ENCODE assay signal across 8 cellular contexts in the genomic region with DNA sequence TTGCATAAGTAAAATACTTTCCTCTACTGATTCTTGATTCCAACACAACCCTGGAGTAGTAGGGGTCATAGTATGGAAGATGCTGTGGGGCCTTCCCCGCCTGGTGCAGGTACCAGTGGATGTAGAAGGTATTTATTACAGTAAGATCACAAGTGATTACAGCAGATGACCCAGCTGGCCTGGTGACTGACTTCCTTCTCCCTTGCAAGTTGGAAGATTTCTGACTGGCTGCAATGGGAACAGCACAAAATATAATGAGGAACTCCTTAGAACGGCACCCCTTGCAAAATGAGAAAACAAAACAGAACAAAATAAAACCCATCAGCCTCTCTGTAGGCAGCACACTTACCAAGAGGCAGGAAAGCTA.
DNase-seq lines count a peak whose midpoint lies in the region; ATAC-seq and TF ChIP-seq lines count a peak whose summit lies in the region.

No MANE protein-coding gene starts in this region.

- H3K27ac Mint-ChIP-seq in IgD-negative memory B cell: peak overlapping the region in 2 of 3 donors; percentile 74 to 88
- H3K27ac Mint-ChIP-seq in central memory CD8-positive, alpha-beta T cell (ENCODE audit: low read depth): peak overlapping the region; percentile 89

- H4K20me1 ChIP-seq in DOHH2 (ENCODE audit: control insufficient read depth, insufficient read depth, low read depth, low read length) (no peaks in the 10 kb centered on the region), osteoblast (ENCODE audit: insufficient read depth, low read length) (no peaks in the 10 kb centered on the region)

- H3K36me3 ChIP-seq in DOHH2 (ENCODE audit: control insufficient read depth, low read length) (no peaks in the 10 kb centered on the region), osteoblast (ENCODE audit: insufficient read depth, low read length) (no peaks in the 10 kb centered on the region)

- TF ChIP-seq CTCF in DOHH2 (IDR thresholded peaks at IDR 0.05; ENCODE audit: low read depth, low read length, poor library complexity, severe bottlenecking): no peak
- no peak for TF ChIP-seq CTCF in osteoblast (IDR thresholded peaks at IDR 0.05; ENCODE audit: extremely low read depth, low read depth, low read length)

- H3K4me3 ChIP-seq in DOHH2 (ENCODE audit: low read length): no peak overlapping the region; the same call in 1 of the 2 replicates
- no peak overlapping the region for H3K4me3 ChIP-seq in osteoblast (ENCODE audit: insufficient read depth, low read length)

- H3K79me2 ChIP-seq in DOHH2 (ENCODE audit: control insufficient read depth, low read length) (no peaks in the 10 kb centered on the region), osteoblast (ENCODE audit: insufficient read depth, low read length) (no peaks in the 10 kb centered on the region)

- H3K27me3 Mint-ChIP-seq in IgD-negative memory B cell: no peaks in the 10 kb centered on the region
- H3K27me3 Mint-ChIP-seq in central memory CD8-positive, alpha-beta T cell: no peaks in the 10 kb centered on the region

- peak overlapping the region; percentile 15 for H3K4me2 ChIP-seq in DOHH2 (ENCODE audit: low read length)
- H3K4me2 ChIP-seq in osteoblast (ENCODE audit: insufficient read depth, low read length): no peak overlapping the region

- DNase-seq in central memory CD8-positive, alpha-beta T cell (ENCODE audit: low spot score in 2 of 2): no peak
- DNase-seq in osteoblast (ENCODE audit: insufficient read length, low spot score, missing footprints) (no peak), islet precursor cell (no peak), A172 (ENCODE audit: low spot score) (no peak)

- H3K27ac ChIP-seq in DOHH2 (ENCODE audit: low read depth, low read length) (no peak overlapping the region), osteoblast (ENCODE audit: low read depth, low read length) (no peak overlapping the region)

- H3K9me2 ChIP-seq in DOHH2 (replicated peaks; ENCODE audit: control insufficient read depth, low read length): no peaks in the 10 kb centered on the region

- H3F3A ChIP-seq in DOHH2 (ENCODE audit: control insufficient read depth, insufficient read depth): no peaks in the 10 kb centered on the region

- H3K36me3 Mint-ChIP-seq in IgD-negative memory B cell: no peaks in the 10 kb centered on the region
- H3K36me3 Mint-ChIP-seq in central memory CD8-positive, alpha-beta T cell (ENCODE audit: insufficient read depth): peaks cover 17% of the 10 kb centered on the region

- H3K4me1 Mint-ChIP-seq in IgD-negative memory B cell: peaks cover 6 to 15% (median 11%) of the 10 kb centered on the region in 3 donors
- peaks cover 67% of the 10 kb centered on the region for H3K4me1 Mint-ChIP-seq in central memory CD8-positive, alpha-beta T cell

- peak overlapping the region in 1 of 4 donors; percentile 58 for H3K4me3 Mint-ChIP-seq in IgD-negative memory B cell
- peak overlapping the region; percentile 84 for H3K4me3 Mint-ChIP-seq in central memory CD8-positive, alpha-beta T cell

- H3K4me1 ChIP-seq in DOHH2 (ENCODE audit: control insufficient read depth, low read length) (peaks cover 12% of the 10 kb centered on the region), osteoblast (ENCODE audit: insufficient read depth, low read length) (no peaks in the 10 kb centered on the region)

- no peaks in the 10 kb centered on the region for H3K9me3 Mint-ChIP-seq in IgD-negative memory B cell
- H3K9me3 Mint-ChIP-seq in central memory CD8-positive, alpha-beta T cell: no peaks in the 10 kb centered on the region

- H3K9me3 ChIP-seq in DOHH2 (ENCODE audit: control insufficient read depth, insufficient read depth, low read length): no peaks in the 10 kb centered on the region
- H3K9me3 ChIP-seq in osteoblast (ENCODE audit: low read depth, low read length): no peaks in the 10 kb centered on the region

- H3K27me3 ChIP-seq in DOHH2 (ENCODE audit: control insufficient read depth, low read length) (no peaks in the 10 kb centered on the region), osteoblast (ENCODE audit: insufficient read depth, low read length) (no peaks in the 10 kb centered on the region)

- H2AFZ ChIP-seq in osteoblast (ENCODE audit: low read length): peak overlapping the region; percentile 89

- peak; percentile 11 for ATAC-seq in central memory CD8-positive, alpha-beta T cell (replicated peaks; ENCODE audit: extremely low read depth, poor library complexity, severe bottlenecking)
- ATAC-seq in GM18520 (IDR thresholded peaks at IDR 0.05; ENCODE audit: unreplicated experiment) (no peak), HG02798 (IDR thresholded peaks at IDR 0.05; ENCODE audit: poor library complexity, unreplicated experiment) (no peak)
